Comparison of ENCODE assay signal across 11 cellular contexts in genomic region chr5:58181578-58182286, GRCh38.
"Had no signal": no experiment of that assay in that cellular context is flagged by ENCODE, and none has a peak within 500 bp of the region (broad histone marks: within the 10 kb centered on the region; RNA-seq: fewer than 3 reads in every experiment).

No MANE protein-coding gene starts in this region.

- H3K4me1 ChIP-seq: pancreas had no signal

- H3K27ac ChIP-seq: foreskin keratinocyte, pancreas had no signal

- H3K4me3 ChIP-seq: pancreas, thoracic aorta had no signal

- H3K27me3 ChIP-seq: foreskin keratinocyte, pancreas had no signal

- DNase-seq: activated B cell treated with CpG ODN at 0.5 μM for 24 hours; activated CD4-positive, alpha-beta T cell treated with anti-CD3 and anti-CD28 coated beads, Interleukin-2, amount 10 ng/mL, durations not matched to agents 7 days and 5 days; activated naive CD4-positive, alpha-beta T cell; activated naive CD8-positive, alpha-beta T cell treated with anti-CD3 and anti-CD28 coated beads, Interleukin-2, amount 10 ng/mL, durations not matched to agents 7 days and 5 days; effector CD8-positive, alpha-beta T cell; foreskin keratinocyte; kidney glomerular epithelial cell; mesendoderm; pancreas had no signal

- H3K36me3 ChIP-seq: pancreas, thoracic aorta had no signal

- H3K9me3 ChIP-seq: pancreas, thoracic aorta had no signal

- FAIRE-seq: pancreas had no signal

- ATAC-seq: foreskin keratinocyte; stimulated activated effector memory CD8-positive, alpha-beta T cell treated with anti-CD3 and anti-CD28 coated beads, Interleukin-12 subunit alpha, Interleukin-12 subunit beta, amount 100 ng/mL, for 72 hours had no signal
